ENCODE assay signal across 21 cellular contexts in the genomic region with DNA sequence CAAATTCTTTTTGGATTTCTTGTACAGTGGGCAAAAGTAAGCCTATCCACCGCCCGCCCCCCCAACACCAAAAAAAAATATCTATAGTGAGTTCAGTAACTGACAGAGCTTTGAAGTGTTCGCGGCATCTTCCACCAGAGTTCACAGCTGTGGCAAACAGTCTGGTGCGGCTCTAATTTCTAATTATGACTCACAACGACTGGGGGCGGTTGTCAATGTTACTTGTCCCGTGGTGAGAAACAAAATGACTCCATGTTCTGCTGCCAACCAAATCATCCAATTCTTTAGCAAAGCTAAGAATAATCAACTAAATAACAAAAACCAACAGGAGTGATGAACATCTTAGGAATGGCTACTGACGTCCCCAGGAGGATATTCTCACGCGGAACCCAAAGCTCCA.
DNase-seq lines count a peak whose midpoint lies in the region; ATAC-seq and TF ChIP-seq lines count a peak whose summit lies in the region.
"Had no signal": no experiment of that assay in that cellular context is flagged by ENCODE, and none has a peak within 500 bp of the region (broad histone marks: within the 10 kb centered on the region; RNA-seq: fewer than 3 reads in every experiment).

No MANE protein-coding gene starts in this region.

- no peaks in the 10 kb centered on the region for H3K36me3 Mint-ChIP-seq in activated CD4-positive, alpha-beta T cell treated with anti-CD3 and anti-CD28 coated beads for 36 hours (ENCODE audit: low read depth)
- H3K36me3 Mint-ChIP-seq in neural crest cell (ENCODE audit: low read depth) = no peaks in the 10 kb centered on the region
- H3K36me3 Mint-ChIP-seq in activated naive CD8-positive, alpha-beta T cell treated with anti-CD3 and anti-CD28 coated beads for 36 hours = no peaks in the 10 kb centered on the region
- H3K36me3 Mint-ChIP-seq: CD8-positive, alpha-beta memory T cell had no signal

- intact Hi-C loops in activated CD4-positive, alpha-beta T cell treated with anti-CD3 and anti-CD28 coated beads for 36 hours (cut with DNase I, micrococcal nuclease) = no loop called here

- no peaks in the 10 kb centered on the region for H3K27me3 Mint-ChIP-seq in activated CD4-positive, alpha-beta T cell treated with anti-CD3 and anti-CD28 coated beads for 36 hours
- H3K27me3 Mint-ChIP-seq in neural crest cell (ENCODE audit: low read depth) = no peaks in the 10 kb centered on the region
- peaks cover 4% of the 10 kb centered on the region for H3K27me3 Mint-ChIP-seq in activated naive CD8-positive, alpha-beta T cell treated with anti-CD3 and anti-CD28 coated beads for 36 hours

- no peak overlapping the region for H3K4me3 Mint-ChIP-seq in activated CD4-positive, alpha-beta T cell treated with anti-CD3 and anti-CD28 coated beads for 36 hours
- H3K4me3 Mint-ChIP-seq in neural crest cell = no peak overlapping the region
- no peak overlapping the region for H3K4me3 Mint-ChIP-seq in activated naive CD8-positive, alpha-beta T cell treated with anti-CD3 and anti-CD28 coated beads for 36 hours
- H3K4me3 Mint-ChIP-seq: CD8-positive, alpha-beta memory T cell had no signal

- TF ChIP-seq CTCF in neural crest cell (conservative IDR thresholded peaks at IDR 0.05) = no peak

- POLR2A ChIA-PET in activated CD4-positive, alpha-beta T cell treated with anti-CD3 and anti-CD28 coated beads for 36 hours (lab: Charles Lee) = no interaction called here

- H3K4me1 Mint-ChIP-seq in activated CD4-positive, alpha-beta T cell treated with anti-CD3 and anti-CD28 coated beads for 36 hours = no peaks in the 10 kb centered on the region
- peaks cover 24% of the 10 kb centered on the region for H3K4me1 Mint-ChIP-seq in neural crest cell
- H3K4me1 Mint-ChIP-seq in activated naive CD8-positive, alpha-beta T cell treated with anti-CD3 and anti-CD28 coated beads for 36 hours = no peaks in the 10 kb centered on the region
- H3K4me1 Mint-ChIP-seq: CD8-positive, alpha-beta memory T cell had no signal

- H3K27ac Mint-ChIP-seq in activated CD4-positive, alpha-beta T cell treated with anti-CD3 and anti-CD28 coated beads for 36 hours = no peak overlapping the region
- H3K27ac Mint-ChIP-seq in neural crest cell (ENCODE audit: unreplicated experiment) = peak overlapping the region; percentile 58
- no peak overlapping the region for H3K27ac Mint-ChIP-seq in activated naive CD8-positive, alpha-beta T cell treated with anti-CD3 and anti-CD28 coated beads for 36 hours
- H3K27ac Mint-ChIP-seq: CD8-positive, alpha-beta memory T cell had no signal

- CTCF ChIA-PET in activated CD4-positive, alpha-beta T cell treated with anti-CD3 and anti-CD28 coated beads for 36 hours (lab: Charles Lee) = no interaction called here

- no peak for ATAC-seq in activated CD4-positive, alpha-beta T cell treated with anti-CD3 and anti-CD28 coated beads for 36 hours

- peak; percentile 11 for DNase-seq in activated CD4-positive, alpha-beta T cell treated with anti-CD3 and anti-CD28 coated beads for 36 hours
- DNase-seq in activated CD4-positive, alpha-beta T cell treated with anti-CD3 and anti-CD28 coated beads, Interleukin-2, amount 50 U/mL, for 48 hours = no peak
- peak; percentile 58 for DNase-seq in Daoy (ENCODE audit: low read depth)
- DNase-seq in SW480 (ENCODE audit: low spot score) = peak; percentile 53
- no peak for DNase-seq in neural crest cell (ENCODE audit: low read depth, low spot score)
- no peak for DNase-seq in activated naive CD8-positive, alpha-beta T cell treated with anti-CD3 and anti-CD28 coated beads for 36 hours
- DNase-seq in NCI-H526 treated with DMSO at 0.1 percent for 48 hours (lab: John Stamatoyannopoulos, UW) = no peak
- no peak for DNase-seq in T-helper 1 cell
- DNase-seq: ACHN; Calu3; CD8-positive, alpha-beta memory T cell; DMS153; KG1; MV-4-11; NCI-H1105 treated with DMSO at 0.1 percent for 48 hours; NCI-H2081; NCI-H2171; NCI-H345; NCI-H524; OCI-M1; Right ventricle myocardium superior had no signal

- H3K9me3 Mint-ChIP-seq in activated CD4-positive, alpha-beta T cell treated with anti-CD3 and anti-CD28 coated beads for 36 hours (ENCODE audit: low read depth) = peaks cover 2% of the 10 kb centered on the region
- H3K9me3 Mint-ChIP-seq in neural crest cell = peaks cover 2% of the 10 kb centered on the region
- peaks cover 3% of the 10 kb centered on the region for H3K9me3 Mint-ChIP-seq in activated naive CD8-positive, alpha-beta T cell treated with anti-CD3 and anti-CD28 coated beads for 36 hours

Comparison
In these comparisons a context has a peak if more than half of its experiments do, and no peak if none do; other contexts are left out.
1. DNase-seq: peak in activated CD4-positive, alpha-beta T cell treated with anti-CD3 and anti-CD28 coated beads for 36 hours (single experiment), Daoy (single experiment) and SW480 (single experiment); none in activated CD4-positive, alpha-beta T cell treated with anti-CD3 and anti-CD28 coated beads, Interleukin-2, amount 50 U/mL, for 48 hours (0 of 2), neural crest cell (single experiment), activated naive CD8-positive, alpha-beta T cell treated with anti-CD3 and anti-CD28 coated beads for 36 hours (single experiment), NCI-H526 treated with DMSO at 0.1 percent for 48 hours (single experiment) and T-helper 1 cell (0 of 5).